7 cellular contexts compared by ENCODE assay signal in genomic region chr10:124610851-124611250, GRCh38.
DNase-seq lines count a peak whose midpoint lies in the region; ATAC-seq and TF ChIP-seq lines count a peak whose summit lies in the region.
"Not testable (repeated sequence)": the region's sequence is repeated elsewhere in the genome, so short reads cannot be mapped to it uniquely, and the experiment has no call there.

No MANE protein-coding gene starts in this region.

- not testable (repeated sequence) for DNase-seq in CD8-positive, alpha-beta memory T cell; NB4 (ENCODE audit: low read depth); activated CD8-positive, alpha-beta T cell treated with anti-CD3 and anti-CD28 coated beads, Interleukin-2, amount 10 ng/mL, durations not matched to agents 7 days and 5 days; dorsolateral prefrontal cortex; naive B cell; stimulated activated effector memory CD8-positive, alpha-beta T cell treated with anti-CD3 and anti-CD28 coated beads, Interleukin-12 subunit alpha, Interleukin-12 subunit beta, amount 100 ng/mL, for 72 hours (ENCODE audit: low spot score in 2 of 2)

- peaks cover 27 to 58% (median 41%) of the 10 kb centered on the region in 3 donors for H3K4me1 Mint-ChIP-seq in CD8-positive, alpha-beta memory T cell
- H3K4me1 Mint-ChIP-seq in activated CD8-positive, alpha-beta T cell treated with anti-CD3 and anti-CD28 coated beads, Interleukin-2, amount 10 ng/mL, durations not matched to agents 7 days and 5 days (ENCODE audit: low read depth), result peaks cover 35% of the 10 kb centered on the region
- H3K4me1 Mint-ChIP-seq in naive B cell, result peaks cover 62 to 85% (median 85%) of the 10 kb centered on the region in 3 donors
- peaks cover 54% of the 10 kb centered on the region for H3K4me1 Mint-ChIP-seq in stimulated activated effector memory CD8-positive, alpha-beta T cell treated with anti-CD3 and anti-CD28 coated beads, Interleukin-12 subunit alpha, Interleukin-12 subunit beta, amount 100 ng/mL, for 72 hours

- H3K27ac ChIP-seq in BLaER1 (peak overlapping the region; percentile 62), dorsolateral prefrontal cortex (peak overlapping the region in 46 of 59 donors; percentile 22 to 82 (median 70))
- not testable (repeated sequence) for H3K27ac ChIP-seq in CD8-positive, alpha-beta memory T cell (ENCODE audit: low read depth, low read length)

- not testable (repeated sequence) for H3K27me3 ChIP-seq in BLaER1; CD8-positive, alpha-beta memory T cell (ENCODE audit: insufficient read depth, low read length, poor library complexity, severe bottlenecking); dorsolateral prefrontal cortex

- not testable (repeated sequence) for H3K4me3 Mint-ChIP-seq in CD8-positive, alpha-beta memory T cell; activated CD8-positive, alpha-beta T cell treated with anti-CD3 and anti-CD28 coated beads, Interleukin-2, amount 10 ng/mL, durations not matched to agents 7 days and 5 days
- H3K4me3 Mint-ChIP-seq in naive B cell, result peak overlapping the region in 6 of 8 donors; percentile 47 to 89 (median 80)
- H3K4me3 Mint-ChIP-seq in stimulated activated effector memory CD8-positive, alpha-beta T cell treated with anti-CD3 and anti-CD28 coated beads, Interleukin-12 subunit alpha, Interleukin-12 subunit beta, amount 100 ng/mL, for 72 hours, result peak overlapping the region; percentile 62

- intact Hi-C loops in dorsolateral prefrontal cortex (cut with DNase I), result not testable (repeated sequence)

- peak overlapping the region; percentile 54 to 97 (median 88) for H3K27ac Mint-ChIP-seq in CD8-positive, alpha-beta memory T cell
- H3K27ac Mint-ChIP-seq in activated CD8-positive, alpha-beta T cell treated with anti-CD3 and anti-CD28 coated beads, Interleukin-2, amount 10 ng/mL, durations not matched to agents 7 days and 5 days, result peak overlapping the region; percentile 86
- H3K27ac Mint-ChIP-seq in naive B cell, result peak overlapping the region; percentile 87 to 98 (median 96)
- peak overlapping the region; percentile 92 for H3K27ac Mint-ChIP-seq in stimulated activated effector memory CD8-positive, alpha-beta T cell treated with anti-CD3 and anti-CD28 coated beads, Interleukin-12 subunit alpha, Interleukin-12 subunit beta, amount 100 ng/mL, for 72 hours

- not testable (repeated sequence) for H3K36me3 Mint-ChIP-seq in CD8-positive, alpha-beta memory T cell; activated CD8-positive, alpha-beta T cell treated with anti-CD3 and anti-CD28 coated beads, Interleukin-2, amount 10 ng/mL, durations not matched to agents 7 days and 5 days (ENCODE audit: low read depth); naive B cell
- H3K36me3 Mint-ChIP-seq in stimulated activated effector memory CD8-positive, alpha-beta T cell treated with anti-CD3 and anti-CD28 coated beads, Interleukin-12 subunit alpha, Interleukin-12 subunit beta, amount 100 ng/mL, for 72 hours, result peaks cover 42% of the 10 kb centered on the region

- POLR2A ChIA-PET in CD8-positive, alpha-beta memory T cell (lab: Charles Lee); activated CD8-positive, alpha-beta T cell treated with anti-CD3 and anti-CD28 coated beads, Interleukin-2, amount 10 ng/mL, durations not matched to agents 7 days and 5 days (lab: Charles Lee): not testable (repeated sequence)

- H3K9me3 ChIP-seq in BLaER1; CD8-positive, alpha-beta memory T cell (ENCODE audit: low read length): not testable (repeated sequence)

- ATAC-seq in activated CD8-positive, alpha-beta T cell treated with anti-CD3 and anti-CD28 coated beads, Interleukin-2, amount 10 ng/mL, durations not matched to agents 7 days and 5 days; naive B cell (ENCODE audit: low read depth in 2 of 2); stimulated activated effector memory CD8-positive, alpha-beta T cell treated with anti-CD3 and anti-CD28 coated beads, Interleukin-12 subunit alpha, Interleukin-12 subunit beta, amount 100 ng/mL, for 72 hours: not testable (repeated sequence)

- H3K4me3 ChIP-seq in BLaER1, dorsolateral prefrontal cortex: not testable (repeated sequence)
- peak overlapping the region; percentile 41 for H3K4me3 ChIP-seq in CD8-positive, alpha-beta memory T cell (ENCODE audit: low read length)
- peak overlapping the region; percentile 11 for H3K4me3 ChIP-seq in NB4 (ENCODE audit: low read depth, low read length)

- peaks cover 64% of the 10 kb centered on the region for H4K20me1 ChIP-seq in BLaER1

- H3K4me1 ChIP-seq in BLaER1, result peaks cover 90% of the 10 kb centered on the region
- H3K4me1 ChIP-seq in CD8-positive, alpha-beta memory T cell (ENCODE audit: insufficient read depth, low read length), result peaks cover 33% of the 10 kb centered on the region

- not testable (repeated sequence) for TF ChIP-seq CTCF in NB4 (IDR thresholded peaks at IDR 0.05; ENCODE audit: low read depth, low read length); dorsolateral prefrontal cortex (IDR thresholded peaks at IDR 0.05 in 54 of 56, conservative IDR thresholded peaks at IDR 0.05 in 2 of 56; ENCODE audit: low read depth in 1 of 56, partially characterized antibody in 56 of 56)

- H3K27me3 Mint-ChIP-seq in CD8-positive, alpha-beta memory T cell; activated CD8-positive, alpha-beta T cell treated with anti-CD3 and anti-CD28 coated beads, Interleukin-2, amount 10 ng/mL, durations not matched to agents 7 days and 5 days (ENCODE audit: low read depth); naive B cell: not testable (repeated sequence)

- H3K9ac ChIP-seq in BLaER1, result peak overlapping the region; percentile 47; the same call in 1 of the 2 replicates

- CTCF ChIA-PET in CD8-positive, alpha-beta memory T cell (lab: Charles Lee), result not testable (repeated sequence)
- CTCF ChIA-PET in activated CD8-positive, alpha-beta T cell treated with anti-CD3 and anti-CD28 coated beads, Interleukin-2, amount 10 ng/mL, durations not matched to agents 7 days and 5 days (lab: Charles Lee), result interaction anchor here (1.1 to 3.3 kb wide), 2 partner anchors 16 to 131 kb away, joined by 3 to 16 read pairs; no protein-coding TSS in a partner anchor

- peak overlapping the region; percentile 96 for H3K4me2 ChIP-seq in BLaER1

- not testable (repeated sequence) for TF ChIP-seq POLR2A in NB4 (IDR thresholded peaks at IDR 0.05; ENCODE audit: extremely low read depth, insufficient read length)

- not testable (repeated sequence) for H3K9me3 Mint-ChIP-seq in CD8-positive, alpha-beta memory T cell; activated CD8-positive, alpha-beta T cell treated with anti-CD3 and anti-CD28 coated beads, Interleukin-2, amount 10 ng/mL, durations not matched to agents 7 days and 5 days (ENCODE audit: insufficient read depth); naive B cell; stimulated activated effector memory CD8-positive, alpha-beta T cell treated with anti-CD3 and anti-CD28 coated beads, Interleukin-12 subunit alpha, Interleukin-12 subunit beta, amount 100 ng/mL, for 72 hours

- H3K36me3 ChIP-seq in BLaER1; CD8-positive, alpha-beta memory T cell (ENCODE audit: insufficient read depth, low read length): not testable (repeated sequence)
